In genomic region chr3:154745122-154745521, GRCh38 we compare ENCODE assay signal across 29 cellular contexts.
"Had no signal": no experiment of that assay in that cellular context is flagged by ENCODE, and none has a peak within 500 bp of the region (broad histone marks: within the 10 kb centered on the region; RNA-seq: fewer than 3 reads in every experiment).

No MANE protein-coding gene starts in this region.

- H3K4me1 Mint-ChIP-seq: stimulated activated effector memory CD8-positive, alpha-beta T cell treated with anti-CD3 and anti-CD28 coated beads, Interleukin-12 subunit alpha, Interleukin-12 subunit beta, amount 100 ng/mL, for 72 hours; stimulated activated memory B cell treated with anti-CD40 and anti-IgM and Interleukin-4, amounts not matched to agents 10 μg/mL and 1 μg/mL and 100 μg/mL, for 72 hours; stimulated activated naive B cell treated with anti-CD40 and anti-IgM and Interleukin-4, amounts not matched to agents 10 μg/mL and 1 μg/mL and 100 μg/mL, for 72 hours; stimulated activated naive CD8-positive, alpha-beta T cell treated with anti-CD3 and anti-CD28 coated beads, Interleukin-15, amount 100 ng/mL, for 72 hours had no signal

- H3K27me3 Mint-ChIP-seq: stimulated activated memory B cell treated with anti-CD40 and anti-IgM and Interleukin-4, amounts not matched to agents 10 μg/mL and 1 μg/mL and 100 μg/mL, for 72 hours; stimulated activated naive B cell treated with anti-CD40 and anti-IgM and Interleukin-4, amounts not matched to agents 10 μg/mL and 1 μg/mL and 100 μg/mL, for 72 hours; stimulated activated naive CD8-positive, alpha-beta T cell treated with anti-CD3 and anti-CD28 coated beads, Interleukin-15, amount 100 ng/mL, for 72 hours; stimulated activated naive CD8-positive, alpha-beta T cell treated with anti-CD3 and anti-CD28 coated beads, Interleukin-15, Interleukin-2, amounts not matched to agents 100 ng/mL and 50 ng/mL, for 24 hours; type B pancreatic cell had no signal

- DNase-seq: stimulated activated CD4-positive, alpha-beta T cell treated with anti-CD3 and anti-CD28 coated beads, Interleukin-2, amount 100 ng/mL, for 48 hours; stimulated activated CD4-positive, alpha-beta T cell treated with anti-CD3 and anti-CD28 coated beads, Interleukin-4, amount 100 ng/mL, for 1 hour; stimulated activated CD4-positive, alpha-beta T cell treated with anti-CD3 and anti-CD28 coated beads, Interleukin-4, amount 100 ng/mL, for 24 hours; stimulated activated CD4-positive, alpha-beta T cell treated with anti-CD3 and anti-CD28 coated beads, Interleukin-4, amount 100 ng/mL, for 4 hours; stimulated activated CD8-positive, alpha-beta memory T cell treated with anti-CD3 and anti-CD28 coated beads, Interleukin-4, amount 100 ng/mL, for 48 hours; stimulated activated naive B cell treated with anti-CD40 and anti-IgM and Interleukin-4, amounts not matched to agents 10 μg/mL and 1 μg/mL and 100 μg/mL, for 72 hours; stimulated activated naive CD4-positive, alpha-beta T cell; stimulated activated naive CD4-positive, alpha-beta T cell treated with Interleukin-2 at 50 U/mL for 16 hours; stimulated activated naive CD8-positive, alpha-beta T cell treated with anti-CD3 and anti-CD28 coated beads, Interleukin-15, amount 100 ng/mL, for 72 hours; stimulated activated naive CD8-positive, alpha-beta T cell treated with anti-CD3 and anti-CD28 coated beads, Interleukin-15, Interleukin-2, amounts not matched to agents 100 U/mL and 50 U/mL, for 24 hours; stomach; substantia nigra; testis; thyroid gland; tibial artery; transverse colon; trophoblast cell; upper lobe of left lung; upper lobe of right lung; uterus had no signal

- H3K27ac Mint-ChIP-seq: stimulated activated effector memory CD8-positive, alpha-beta T cell treated with anti-CD3 and anti-CD28 coated beads, Interleukin-12 subunit alpha, Interleukin-12 subunit beta, amount 100 ng/mL, for 72 hours; stimulated activated memory B cell treated with anti-CD40 and anti-IgM and Interleukin-4, amounts not matched to agents 10 μg/mL and 1 μg/mL and 100 μg/mL, for 72 hours; stimulated activated naive B cell treated with anti-CD40 and anti-IgM and Interleukin-4, amounts not matched to agents 10 μg/mL and 1 μg/mL and 100 μg/mL, for 72 hours; stimulated activated naive CD8-positive, alpha-beta T cell treated with anti-CD3 and anti-CD28 coated beads, Interleukin-15, amount 100 ng/mL, for 72 hours; stimulated activated naive CD8-positive, alpha-beta T cell treated with anti-CD3 and anti-CD28 coated beads, Interleukin-15, Interleukin-2, amounts not matched to agents 100 ng/mL and 50 ng/mL, for 24 hours; type B pancreatic cell had no signal

- H3K27me3 ChIP-seq: stomach, suprapubic skin, testis, thyroid gland, tibial artery, tibial nerve, transverse colon, upper lobe of left lung, upper lobe of right lung, uterus, vagina had no signal

- H3K4me3 Mint-ChIP-seq: stimulated activated effector memory CD8-positive, alpha-beta T cell treated with anti-CD3 and anti-CD28 coated beads, Interleukin-12 subunit alpha, Interleukin-12 subunit beta, amount 100 ng/mL, for 72 hours; stimulated activated memory B cell treated with anti-CD40 and anti-IgM and Interleukin-4, amounts not matched to agents 10 μg/mL and 1 μg/mL and 100 μg/mL, for 72 hours; stimulated activated naive B cell treated with anti-CD40 and anti-IgM and Interleukin-4, amounts not matched to agents 10 μg/mL and 1 μg/mL and 100 μg/mL, for 72 hours; stimulated activated naive CD8-positive, alpha-beta T cell treated with anti-CD3 and anti-CD28 coated beads, Interleukin-15, amount 100 ng/mL, for 72 hours; stimulated activated naive CD8-positive, alpha-beta T cell treated with anti-CD3 and anti-CD28 coated beads, Interleukin-15, Interleukin-2, amounts not matched to agents 100 ng/mL and 50 ng/mL, for 24 hours; type B pancreatic cell had no signal

- H3K4me1 ChIP-seq: stomach, suprapubic skin, testis, thyroid gland, tibial artery, tibial nerve, transverse colon, upper lobe of left lung, upper lobe of right lung, uterus, vagina had no signal

- H3K4me3 ChIP-seq: stomach, suprapubic skin, testis, thoracic aorta, thyroid gland, tibial artery, tibial nerve, transverse colon, upper lobe of left lung, upper lobe of right lung, uterus, vagina had no signal

- H3K36me3 ChIP-seq: stomach, suprapubic skin, thoracic aorta, thyroid gland, tibial artery, tibial nerve, transverse colon, upper lobe of left lung, upper lobe of right lung, uterus, vagina had no signal

- H3K36me3 Mint-ChIP-seq: stimulated activated effector memory CD8-positive, alpha-beta T cell treated with anti-CD3 and anti-CD28 coated beads, Interleukin-12 subunit alpha, Interleukin-12 subunit beta, amount 100 ng/mL, for 72 hours; stimulated activated memory B cell treated with anti-CD40 and anti-IgM and Interleukin-4, amounts not matched to agents 10 μg/mL and 1 μg/mL and 100 μg/mL, for 72 hours; stimulated activated naive B cell treated with anti-CD40 and anti-IgM and Interleukin-4, amounts not matched to agents 10 μg/mL and 1 μg/mL and 100 μg/mL, for 72 hours; type B pancreatic cell had no signal

- H3K27ac ChIP-seq: stomach, suprapubic skin, testis, thoracic aorta, thyroid gland, tibial artery, tibial nerve, transverse colon, upper lobe of left lung, upper lobe of right lung, uterus, vagina had no signal

- FAIRE-seq: urothelium cell line had no signal

- ATAC-seq: stimulated activated effector memory CD8-positive, alpha-beta T cell treated with anti-CD3 and anti-CD28 coated beads, Interleukin-12 subunit alpha, Interleukin-12 subunit beta, amount 100 ng/mL, for 72 hours; stimulated activated memory B cell treated with anti-CD40 and anti-IgM and Interleukin-4, amounts not matched to agents 10 μg/mL and 1 μg/mL and 100 μg/mL, for 72 hours; stimulated activated naive B cell treated with anti-CD40 and anti-IgM and Interleukin-4, amounts not matched to agents 10 μg/mL and 1 μg/mL and 100 μg/mL, for 72 hours; stimulated activated naive CD8-positive, alpha-beta T cell treated with anti-CD3 and anti-CD28 coated beads, Interleukin-15, amount 100 ng/mL, for 72 hours; stimulated activated naive CD8-positive, alpha-beta T cell treated with anti-CD3 and anti-CD28 coated beads, Interleukin-15, Interleukin-2, amounts not matched to agents 100 U/mL and 50 U/mL, for 24 hours; upper lobe of right lung had no signal

- H3K9me3 ChIP-seq: suprapubic skin, testis, thyroid gland, upper lobe of left lung, upper lobe of right lung, uterus had no signal
